ENCODE assay signal across 25 cellular contexts in genomic region chrX:150201841-150202240, GRCh38.
"Had no signal": no experiment of that assay in that cellular context is flagged by ENCODE, and none has a peak within 500 bp of the region (broad histone marks: within the 10 kb centered on the region; RNA-seq: fewer than 3 reads in every experiment).

No MANE protein-coding gene starts in this region.

- H3K4me3 ChIP-seq: colonic mucosa, heart right ventricle, smooth muscle cell, thoracic aorta, upper lobe of left lung had no signal

- H3K4me2 ChIP-seq: smooth muscle cell had no signal

- H3K9me3 Mint-ChIP-seq: activated B cell treated with CpG ODN at 0.5 μM for 24 hours; activated CD4-positive, alpha-beta memory T cell treated with anti-CD3 and anti-CD28 coated beads for 36 hours; activated naive CD8-positive, alpha-beta T cell treated with anti-CD3 and anti-CD28 coated beads for 36 hours; activated T-helper 1 cell treated with anti-CD3 and anti-CD28 coated beads, Interleukin-12 subunit alpha, Interleukin-12 subunit beta, Interleukin-2, Interleukin-4 antibody, amounts not matched to agents 30 ng/mL and 10 ng/mL and 1 ng/mL, durations not matched to agents 14 hours and 24 hours and 36 hours; natural killer cell; stimulated activated effector memory CD8-positive, alpha-beta T cell treated with anti-CD3 and anti-CD28 coated beads, Interleukin-12 subunit alpha, Interleukin-12 subunit beta, amount 100 ng/mL, for 72 hours; T-helper 2 cell treated with Interferon-gamma antibody and Interleukin-4, amounts not matched to agents 5 μg/mL and 100 μg/mL, for 36 hours had no signal

- H3K27me3 Mint-ChIP-seq: activated B cell treated with CpG ODN at 0.5 μM for 24 hours; activated CD4-positive, alpha-beta memory T cell treated with anti-CD3 and anti-CD28 coated beads for 36 hours had no signal

- H3K36me3 Mint-ChIP-seq: activated CD4-positive, alpha-beta memory T cell treated with anti-CD3 and anti-CD28 coated beads for 36 hours; activated naive CD8-positive, alpha-beta T cell treated with anti-CD3 and anti-CD28 coated beads for 36 hours; brain; natural killer cell; stimulated activated effector memory CD8-positive, alpha-beta T cell treated with anti-CD3 and anti-CD28 coated beads, Interleukin-12 subunit alpha, Interleukin-12 subunit beta, amount 100 ng/mL, for 72 hours had no signal

- DNase-seq: activated B cell treated with CpG ODN at 0.5 μM for 24 hours; activated CD4-positive, alpha-beta memory T cell treated with anti-CD3 and anti-CD28 coated beads for 36 hours; activated CD4-positive, alpha-beta T cell treated with anti-CD3 and anti-CD28 coated beads for 4 hours; activated gamma-delta T cell treated with Interleukin-2 at 50 U/mL for 16 hours; activated naive CD8-positive, alpha-beta T cell treated with anti-CD3 and anti-CD28 coated beads for 36 hours; activated T-cell treated with anti-CD3 and anti-CD28 coated beads for 4 hours; amniotic stem cell; central memory CD4-positive, alpha-beta T cell; colonic mucosa; erythroblast; heart right ventricle; kidney glomerular epithelial cell; left ventricle myocardium superior; mesendoderm; natural killer cell; stimulated activated CD4-positive, alpha-beta T cell treated with anti-CD3 and anti-CD28 coated beads, Interleukin-4, amount 100 ng/mL, for 24 hours; upper lobe of left lung had no signal

- H3K4me3 Mint-ChIP-seq: activated B cell treated with CpG ODN at 0.5 μM for 24 hours; activated CD4-positive, alpha-beta memory T cell treated with anti-CD3 and anti-CD28 coated beads for 36 hours; activated naive CD8-positive, alpha-beta T cell treated with anti-CD3 and anti-CD28 coated beads for 36 hours; activated T-helper 1 cell treated with anti-CD3 and anti-CD28 coated beads, Interleukin-12 subunit alpha, Interleukin-12 subunit beta, Interleukin-2, Interleukin-4 antibody, amounts not matched to agents 30 ng/mL and 10 ng/mL and 1 ng/mL, durations not matched to agents 14 hours and 24 hours and 36 hours; brain; natural killer cell; stimulated activated effector memory CD8-positive, alpha-beta T cell treated with anti-CD3 and anti-CD28 coated beads, Interleukin-12 subunit alpha, Interleukin-12 subunit beta, amount 100 ng/mL, for 72 hours; T-helper 2 cell treated with Interferon-gamma antibody and Interleukin-4, amounts not matched to agents 5 μg/mL and 100 μg/mL, for 36 hours had no signal

- H3K4me1 ChIP-seq: colonic mucosa had no signal

- H3K27ac Mint-ChIP-seq: activated B cell treated with CpG ODN at 0.5 μM for 24 hours; activated CD4-positive, alpha-beta memory T cell treated with anti-CD3 and anti-CD28 coated beads for 36 hours; activated naive CD8-positive, alpha-beta T cell treated with anti-CD3 and anti-CD28 coated beads for 36 hours; activated T-helper 1 cell treated with anti-CD3 and anti-CD28 coated beads, Interleukin-12 subunit alpha, Interleukin-12 subunit beta, Interleukin-2, Interleukin-4 antibody, amounts not matched to agents 30 ng/mL and 10 ng/mL and 1 ng/mL, durations not matched to agents 14 hours and 24 hours and 36 hours; natural killer cell; stimulated activated effector memory CD8-positive, alpha-beta T cell treated with anti-CD3 and anti-CD28 coated beads, Interleukin-12 subunit alpha, Interleukin-12 subunit beta, amount 100 ng/mL, for 72 hours; T-helper 2 cell treated with Interferon-gamma antibody and Interleukin-4, amounts not matched to agents 5 μg/mL and 100 μg/mL, for 36 hours had no signal

- ATAC-seq: left ventricle myocardium superior, natural killer cell, sciatic nerve had no signal

- H3K27ac ChIP-seq: colonic mucosa, neutrophil, thoracic aorta had no signal

- H3K27me3 ChIP-seq: colonic mucosa, heart right ventricle, neutrophil, upper lobe of left lung had no signal

- H3K9me3 ChIP-seq: colonic mucosa, heart right ventricle, neutrophil, thoracic aorta, upper lobe of left lung had no signal

- H3K4me1 Mint-ChIP-seq: natural killer cell had no signal

- H3K36me3 ChIP-seq: colonic mucosa, heart right ventricle, neutrophil, thoracic aorta, upper lobe of left lung had no signal
